ENCODE assay signal across 17 cellular contexts in the genomic region with DNA sequence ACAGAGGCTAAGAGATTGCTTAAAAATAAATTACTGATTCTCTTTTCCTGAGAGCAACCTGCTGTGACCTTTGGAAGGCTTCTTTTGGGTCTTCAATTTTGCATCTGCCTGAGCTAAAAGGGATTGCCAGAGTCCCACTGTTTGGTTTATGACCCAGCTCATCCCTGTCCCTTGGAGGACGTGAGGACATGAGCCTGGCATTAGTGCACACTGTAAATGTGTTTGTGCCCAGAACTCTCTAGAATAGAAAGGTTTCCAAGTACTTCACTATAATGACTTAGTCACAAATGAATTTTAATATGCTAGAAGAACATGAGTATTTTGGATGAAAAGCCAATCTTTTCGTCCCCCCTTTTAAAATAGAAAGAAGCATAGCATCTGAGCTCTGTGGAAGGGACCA. TPM values are rescaled to one million over a fixed set of nuclear protein-coding genes. Genes with fewer than 3 reads are reported as not detected.
A peak's percentile ranks its signal among the peaks of the same experiment; 100 is the strongest.
DNase-seq lines count a peak whose midpoint lies in the region; ATAC-seq and TF ChIP-seq lines count a peak whose summit lies in the region.
"Had no signal": no experiment of that assay in that cellular context is flagged by ENCODE, and none has a peak within 500 bp of the region (broad histone marks: within the 10 kb centered on the region; RNA-seq: fewer than 3 reads in every experiment).

No MANE protein-coding gene starts in this region.

- TF ChIP-seq CTCF in AG09309 (IDR thresholded peaks at IDR 0.05; ENCODE audit: control insufficient read depth, insufficient read depth, low read depth, low read length, missing control alignments): no peak
- no peak for TF ChIP-seq CTCF in heart left ventricle (IDR thresholded peaks at IDR 0.05)
- TF ChIP-seq CTCF in prostate gland (IDR thresholded peaks at IDR 0.05): no peak
- no peak for TF ChIP-seq CTCF in GM13977 (IDR thresholded peaks at IDR 0.05; ENCODE audit: extremely low read depth, insufficient read depth, missing control alignments)

- H3K36me3 ChIP-seq in adipocyte (ENCODE audit: control insufficient read depth, insufficient read depth, low read length, severe bottlenecking) (no peaks in the 10 kb centered on the region), heart left ventricle (no peaks in the 10 kb centered on the region), prostate gland (no peaks in the 10 kb centered on the region)

- H3K4me1 ChIP-seq in adipocyte (ENCODE audit: control insufficient read depth, insufficient read depth, low read length): peaks cover 18% of the 10 kb centered on the region
- peaks cover 0 to 30% (median 10%) of the 10 kb centered on the region in 12 donors for H3K4me1 ChIP-seq in heart left ventricle
- no peaks in the 10 kb centered on the region for H3K4me1 ChIP-seq in prostate gland (replicated peaks)

- intact Hi-C loops in heart left ventricle (cut with DNase I): loop anchor here (2.0 to 10.0 kb wide), 9 partner anchors 395 to 1057 kb away; a partner anchor contains a TSS
- intact Hi-C loops in prostate gland (cut with DNase I): loop anchor here (5.0 to 10.0 kb wide), 4 partner anchors 397 to 1052 kb away; no protein-coding TSS in a partner anchor

- H3K4me3 ChIP-seq in AG09309 (ENCODE audit: control insufficient read depth, low read depth, low read length) (peak overlapping the region; percentile 17; the same call in 1 of the 2 replicates), adipocyte (ENCODE audit: low read length) (peak overlapping the region; percentile 73), heart left ventricle (peak overlapping the region in 6 of 12 donors; percentile 13 to 45 (median 22)), prostate gland (no peak overlapping the region)

- DNase-seq in AG09309 (ENCODE audit: low read depth) (no peak), adipocyte (ENCODE audit: low read depth) (no peak), heart left ventricle (no peak), prostate gland (ENCODE audit: low spot score) (no peak), GM13977 (ENCODE audit: low spot score) (no peak), NCI-H345 treated with DMSO at 0.1 percent for 48 hours (lab: John Stamatoyannopoulos, UW; ENCODE audit: unreplicated experiment) (no peak), kidney tubule cell (ENCODE audit: low spot score) (no peak)
- DNase-seq: activated CD8-positive, alpha-beta memory T cell treated with anti-CD3 and anti-CD28 coated beads for 24 hours; activated effector memory CD4-positive, alpha-beta T cell treated with Interleukin-2 at 50 U/mL for 16 hours; effector CD4-positive, alpha-beta T cell; GDM1; NCI-H187 treated with DMSO at 0.1 percent for 48 hours; NCI-H526 treated with DMSO at 0.1 percent for 48 hours; RPMI8226; stimulated activated CD4-positive, alpha-beta T cell treated with anti-CD3 and anti-CD28 coated beads, Interleukin-12 subunit alpha, Interleukin-12 subunit beta, amount 100 ng/mL, for 4 hours; T-cell had no signal

- peak overlapping the region; percentile 41 for H3K9ac ChIP-seq in adipocyte (ENCODE audit: low read length)

- in situ Hi-C loops in GM13977 (cut with MboI; ENCODE audit: low pct_unique_long_range_greater_than_20kb, low sequenced_read_pairs, unreplicated experiment): loop anchor here (25.0 kb wide), 1 partner anchor 812 kb away; no protein-coding TSS in a partner anchor

- H3K27ac ChIP-seq in heart left ventricle (peak overlapping the region in 10 of 12 donors; percentile 6 to 81 (median 61)), prostate gland (peak overlapping the region; percentile 29 to 32)

- H3K9me3 ChIP-seq in adipocyte (ENCODE audit: control insufficient read depth, low read length): no peaks in the 10 kb centered on the region
- peaks cover 0 to 8% (median 0%) of the 10 kb centered on the region in 12 donors for H3K9me3 ChIP-seq in heart left ventricle
- no peaks in the 10 kb centered on the region for H3K9me3 ChIP-seq in prostate gland

- H3K27me3 ChIP-seq in adipocyte (replicated peaks; ENCODE audit: control insufficient read depth, insufficient read depth, low read length): no peaks in the 10 kb centered on the region
- H3K27me3 ChIP-seq in heart left ventricle: no peaks in the 10 kb centered on the region
- H3K27me3 ChIP-seq in prostate gland (replicated peaks; ENCODE audit: insufficient read depth): no peaks in the 10 kb centered on the region

- ATAC-seq in heart left ventricle (peak; percentile 43 to 74 (median 53)), HG03432 (IDR thresholded peaks at IDR 0.05; ENCODE audit: unreplicated experiment) (no peak)
- ATAC-seq: T-cell had no signal

- 33 to 52% (median 38%) methylated on average over 2 of the region's 2 CpGs for WGBS in heart left ventricle, 4 donors
- 58% methylated on average over 2 of the region's 2 CpGs for WGBS in prostate gland

- TF ChIP-seq POLR2A in heart left ventricle (IDR thresholded peaks at IDR 0.05) (no peak), prostate gland (IDR thresholded peaks at IDR 0.05) (no peak)

RNA-seq across cellular contexts. Expression of a gene that starts 47.1 kb away (rescaled TPM):
- total RNA-seq in heart left ventricle (10 to 100 TPM in 1 of 9 donors, 1 to 10 TPM in 8; 1.9 to 25.5 (median 4.3) TPM), prostate gland (10 to 100 TPM in 1 of 2 donors, 1 to 10 TPM in 1; 2.6 to 20.6 TPM)
- 1 to 10 TPM; 4.4 to 5.1 TPM for polyA plus RNA-seq in heart left ventricle

Comparison
In these comparisons a context has a peak if more than half of its experiments do, and no peak if none do; other contexts are left out.
1. H3K4me3 ChIP-seq: peak in AG09309 (single experiment) and adipocyte (single experiment); none in prostate gland (0 of 2).